Comparison of ENCODE assay signal across 8 cellular contexts in the genomic region with DNA sequence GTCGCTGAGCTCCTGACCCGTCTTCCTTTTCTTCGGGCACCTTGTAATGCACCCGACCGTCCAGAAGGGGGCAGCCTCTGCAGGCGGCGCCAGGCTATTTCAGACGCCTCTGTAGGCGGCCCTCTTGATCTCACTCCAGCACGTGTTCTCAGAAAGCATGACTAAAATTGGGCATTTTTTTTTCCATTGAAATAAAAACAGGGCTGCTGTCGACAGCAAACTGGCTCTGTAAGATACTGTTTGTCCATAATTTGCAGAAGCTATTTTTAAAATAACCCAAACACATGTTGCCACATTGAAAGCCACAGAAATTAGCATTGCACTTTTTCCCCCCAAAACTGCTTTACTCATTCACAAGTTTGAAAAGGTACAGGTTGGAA.
DNase-seq lines count a peak whose midpoint lies in the region; ATAC-seq and TF ChIP-seq lines count a peak whose summit lies in the region.

No MANE protein-coding gene starts in this region.

- peak; percentile 85 for ATAC-seq in GM19351 (IDR thresholded peaks at IDR 0.05; ENCODE audit: unreplicated experiment)
- peak; percentile 82 for ATAC-seq in activated naive CD8-positive, alpha-beta T cell treated with anti-CD3 and anti-CD28 coated beads, Interleukin-2, amount 10 ng/mL, durations not matched to agents 7 days and 5 days (ENCODE audit: low read depth)
- peak; percentile 80 to 90 (median 88) for ATAC-seq in heart left ventricle

- peaks cover 3 to 14% of the 10 kb centered on the region in 2 donors for H3K36me3 Mint-ChIP-seq in CD14-positive monocyte
- H3K36me3 Mint-ChIP-seq in activated naive CD8-positive, alpha-beta T cell treated with anti-CD3 and anti-CD28 coated beads, Interleukin-2, amount 10 ng/mL, durations not matched to agents 7 days and 5 days: peaks cover 6% of the 10 kb centered on the region

- H3K9me3 ChIP-seq in heart left ventricle: peaks cover 0 to 10% (median 0%) of the 10 kb centered on the region in 12 donors

- H3K27ac Mint-ChIP-seq in CD14-positive monocyte: no peak overlapping the region
- no peak overlapping the region for H3K27ac Mint-ChIP-seq in activated naive CD8-positive, alpha-beta T cell treated with anti-CD3 and anti-CD28 coated beads, Interleukin-2, amount 10 ng/mL, durations not matched to agents 7 days and 5 days

- H3K27me3 ChIP-seq in heart left ventricle: no peaks in the 10 kb centered on the region

- TF ChIP-seq CTCF in CD14-positive monocyte (IDR thresholded peaks at IDR 0.05) (peak; percentile 96), heart left ventricle (IDR thresholded peaks at IDR 0.05) (peak; percentile 94 to 99 (median 97))

- intact Hi-C loops in CD14-positive monocyte (cut with micrococcal nuclease) (loop anchor here (2.0 to 5.0 kb wide), 2 partner anchors 111 to 202 kb away; a partner anchor contains a TSS), heart left ventricle (cut with DNase I) (loop anchor here in 4 of 10 donors (2.0 to 10.0 kb wide), 4 partner anchors 79 to 808 kb away; a partner anchor contains a TSS)

- H3K4me1 ChIP-seq in heart left ventricle: peaks cover 0 to 10% (median 6%) of the 10 kb centered on the region in 12 donors

- H3K36me3 ChIP-seq in heart left ventricle: peaks cover 0 to 8% (median 3%) of the 10 kb centered on the region in 9 donors

- POLR2A ChIA-PET in activated naive CD8-positive, alpha-beta T cell treated with anti-CD3 and anti-CD28 coated beads, Interleukin-2, amount 10 ng/mL, durations not matched to agents 7 days and 5 days (lab: Charles Lee): no interaction called here

- DNase-seq in CD14-positive monocyte (ENCODE audit: low spot score): peak; percentile 84
- DNase-seq in HT-29 (ENCODE audit: low spot score): peak; percentile 64
- peak; percentile 37 to 80 (median 63) for DNase-seq in T-helper 1 cell
- peak; percentile 79 for DNase-seq in activated naive CD8-positive, alpha-beta T cell treated with anti-CD3 and anti-CD28 coated beads, Interleukin-2, amount 10 ng/mL, durations not matched to agents 7 days and 5 days
- peak; percentile 75 to 83 (median 76) for DNase-seq in heart left ventricle
- peak; percentile 65 for DNase-seq in retina
- no peak for DNase-seq in SK-N-DZ (ENCODE audit: low spot score)

- peaks cover 0 to 5% (median 4%) of the 10 kb centered on the region in 3 donors for H3K27me3 Mint-ChIP-seq in CD14-positive monocyte (ENCODE audit: low read depth in 3 of 3)
- H3K27me3 Mint-ChIP-seq in activated naive CD8-positive, alpha-beta T cell treated with anti-CD3 and anti-CD28 coated beads, Interleukin-2, amount 10 ng/mL, durations not matched to agents 7 days and 5 days: peaks cover 12% of the 10 kb centered on the region

- peaks cover 17% of the 10 kb centered on the region for H3K4me1 Mint-ChIP-seq in CD14-positive monocyte
- peaks cover 12% of the 10 kb centered on the region for H3K4me1 Mint-ChIP-seq in activated naive CD8-positive, alpha-beta T cell treated with anti-CD3 and anti-CD28 coated beads, Interleukin-2, amount 10 ng/mL, durations not matched to agents 7 days and 5 days

- WGBS in heart left ventricle, 4 donors: 2 to 6% (median 4%) methylated on average over 11 of the region's 11 CpGs

- peak overlapping the region in 1 of 2 donors; percentile 64 for H3K4me3 Mint-ChIP-seq in CD14-positive monocyte
- H3K4me3 Mint-ChIP-seq in activated naive CD8-positive, alpha-beta T cell treated with anti-CD3 and anti-CD28 coated beads, Interleukin-2, amount 10 ng/mL, durations not matched to agents 7 days and 5 days: peak overlapping the region; percentile 42

- TF ChIP-seq POLR2A in heart left ventricle (IDR thresholded peaks at IDR 0.05): no peak

- no peak overlapping the region for H3K4me3 ChIP-seq in heart left ventricle

- peak overlapping the region in 1 of 12 donors; percentile 32 for H3K27ac ChIP-seq in heart left ventricle

- H3K9me3 Mint-ChIP-seq in CD14-positive monocyte: peaks cover 0 to 12% (median 6%) of the 10 kb centered on the region in 7 donors
- H3K9me3 Mint-ChIP-seq in activated naive CD8-positive, alpha-beta T cell treated with anti-CD3 and anti-CD28 coated beads, Interleukin-2, amount 10 ng/mL, durations not matched to agents 7 days and 5 days: no peaks in the 10 kb centered on the region
